In the genomic region with DNA sequence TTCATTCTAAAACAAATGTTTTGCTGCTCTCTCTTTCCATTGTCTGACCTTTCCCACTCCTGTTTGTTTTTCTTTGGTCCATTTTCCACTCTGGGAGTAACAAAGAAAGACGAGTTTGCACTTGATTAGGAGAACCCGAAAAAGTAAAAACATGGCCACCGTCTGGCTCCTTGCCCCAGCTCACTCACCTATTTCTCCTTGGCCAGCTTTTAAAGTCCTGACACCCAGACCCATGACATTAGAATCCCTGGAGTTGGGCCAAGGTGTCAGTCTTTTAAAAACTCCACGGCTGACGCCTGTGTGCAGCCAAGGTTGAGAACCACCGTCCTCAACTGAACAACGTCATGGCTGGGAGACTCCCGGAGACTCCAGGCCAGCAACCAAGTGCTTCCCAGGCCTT, we compare ENCODE assay signal across 1 cellular context.
TF ChIP-seq lines count a peak whose summit lies in the region.

No MANE protein-coding gene starts in this region.

TF ChIP-seq in K562, 482 proteins besides CTCF, POLR2A, EP300 and RAD21 (continued from another document and continues in another):
- TF ChIP-seq ARID4B (CRISPR knock-in tag; IDR thresholded peaks at IDR 0.05) (no peak), PTRF (tag; IDR thresholded peaks at IDR 0.05) (peak; percentile 75), SRSF3 (IDR thresholded peaks at IDR 0.05; ENCODE audit: insufficient read depth, low read length) (no peak), ZNF175 (CRISPR knock-in tag; IDR thresholded peaks at IDR 0.05; ENCODE audit: low read depth) (peak; percentile 96), ZNF140 (CRISPR knock-in tag; IDR thresholded peaks at IDR 0.05) (0 out of 2 replicates have a peak, but pooled peaks have one; percentile 28), SMAD4 (CRISPR knock-in tag; conservative IDR thresholded peaks at IDR 0.05) (peak; percentile 79), ZKSCAN8 (CRISPR knock-in tag; IDR thresholded peaks at IDR 0.05) (0 out of 2 replicates have a peak, but pooled peaks have one; percentile 26), CBX2 (IDR thresholded peaks at IDR 0.05; ENCODE audit: insufficient read depth, low read length, poor library complexity, severe bottlenecking) (no peak), HINFP (tag; conservative IDR thresholded peaks at IDR 0.05; ENCODE audit: low read depth) (peak; percentile 75), ZNF589 (CRISPR knock-in tag; IDR thresholded peaks at IDR 0.05; ENCODE audit: low read depth) (peak; percentile 88; the same call in 1 of the 2 replicates), CHCHD3 (CRISPR knock-in tag; IDR thresholded peaks at IDR 0.05) (no peak), ZNF174 (CRISPR knock-in tag; IDR thresholded peaks at IDR 0.05) (no peak), ZNF395 (CRISPR knock-in tag; IDR thresholded peaks at IDR 0.05) (peak; percentile 35; the same call in 1 of the 2 replicates), MAZ (CRISPR knock-in tag; conservative IDR thresholded peaks at IDR 0.05 in 1 of 2, IDR thresholded peaks at IDR 0.05 in 1 of 2) (no peak), CXXC5 (CRISPR knock-in tag; IDR thresholded peaks at IDR 0.05) (peak; percentile 49), ZFX (CRISPR knock-in tag; IDR thresholded peaks at IDR 0.05) (no peak), ILK (tag; IDR thresholded peaks at IDR 0.05; ENCODE audit: borderline replicate concordance, low read depth) (0 out of 2 replicates have a peak, but pooled peaks have one; percentile 15), KLF6 (CRISPR knock-in tag; IDR thresholded peaks at IDR 0.05; ENCODE audit: borderline replicate concordance) (peak; percentile 37; the same call in 1 of the 2 replicates), DMBX1 (CRISPR knock-in tag; IDR thresholded peaks at IDR 0.05; ENCODE audit: borderline replicate concordance) (peak; percentile 91), GATAD2B (IDR thresholded peaks at IDR 0.05; ENCODE audit: borderline replicate concordance) (no peak), JUNB (CRISPR knock-in tag; conservative IDR thresholded peaks at IDR 0.05) (no peak), ZNF584 (CRISPR knock-in tag; IDR thresholded peaks at IDR 0.05; ENCODE audit: low read depth) (peak; percentile 87; the same call in 1 of the 2 replicates), DDX20 (tag; IDR thresholded peaks at IDR 0.05; ENCODE audit: low read depth) (peak; percentile 82), ZNF24 (IDR thresholded peaks at IDR 0.05) (no peak), PTTG1 (tag; IDR thresholded peaks at IDR 0.05; ENCODE audit: low read depth) (peak; percentile 83), MTF1 (CRISPR knock-in tag; IDR thresholded peaks at IDR 0.05; ENCODE audit: borderline replicate concordance) (no peak), MTA1 (IDR thresholded peaks at IDR 0.05; ENCODE audit: borderline replicate concordance) (no peak), HOXB6 (CRISPR knock-in tag; IDR thresholded peaks at IDR 0.05; ENCODE audit: borderline replicate concordance) (no peak), NR2C1 (IDR thresholded peaks at IDR 0.05) (no peak), NR2C1 (tag; IDR thresholded peaks at IDR 0.05) (peak; percentile 68), COPS2 (conservative IDR thresholded peaks at IDR 0.05) (no peak), SMARCA5 (IDR thresholded peaks at IDR 0.05) (no peak), TSHZ1 (CRISPR knock-in tag; IDR thresholded peaks at IDR 0.05) (peak; percentile 50; the same call in 1 of the 2 replicates), POLR2B (IDR thresholded peaks at IDR 0.05; ENCODE audit: low read depth, partially characterized antibody) (no peak), TAF7 (tag; IDR thresholded peaks at IDR 0.05) (0 out of 2 replicates have a peak, but pooled peaks have one; percentile 21), ZNF507 (tag; conservative IDR thresholded peaks at IDR 0.05) (0 out of 2 replicates have a peak, but pooled peaks have one; percentile 13), POLR2AphosphoS5 (IDR thresholded peaks at IDR 0.05; ENCODE audit: control insufficient read depth, insufficient read depth, low read depth, low read length) (no peak), ZSCAN29 (IDR thresholded peaks at IDR 0.05) (no peak), HDGF (IDR thresholded peaks at IDR 0.05) (no peak), DACH1 (IDR thresholded peaks at IDR 0.05; ENCODE audit: partially characterized antibody) (no peak), SMC3 (conservative IDR thresholded peaks at IDR 0.05; ENCODE audit: insufficient read depth, low read depth, low read length) (no peak), NR4A1 (CRISPR knock-in tag; IDR thresholded peaks at IDR 0.05) (no peak), NR4A1 (tag; IDR thresholded peaks at IDR 0.05) (peak; percentile 66)
- TF ChIP-seq, protein P1, sequence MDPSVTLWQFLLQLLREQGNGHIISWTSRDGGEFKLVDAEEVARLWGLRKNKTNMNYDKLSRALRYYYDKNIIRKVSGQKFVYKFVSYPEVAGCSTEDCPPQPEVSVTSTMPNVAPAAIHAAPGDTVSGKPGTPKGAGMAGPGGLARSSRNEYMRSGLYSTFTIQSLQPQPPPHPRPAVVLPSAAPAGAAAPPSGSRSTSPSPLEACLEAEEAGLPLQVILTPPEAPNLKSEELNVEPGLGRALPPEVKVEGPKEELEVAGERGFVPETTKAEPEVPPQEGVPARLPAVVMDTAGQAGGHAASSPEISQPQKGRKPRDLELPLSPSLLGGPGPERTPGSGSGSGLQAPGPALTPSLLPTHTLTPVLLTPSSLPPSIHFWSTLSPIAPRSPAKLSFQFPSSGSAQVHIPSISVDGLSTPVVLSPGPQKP (CRISPR knock-in tag; IDR thresholded peaks at IDR 0.05): no peak
- TF ChIP-seq, protein P2, sequence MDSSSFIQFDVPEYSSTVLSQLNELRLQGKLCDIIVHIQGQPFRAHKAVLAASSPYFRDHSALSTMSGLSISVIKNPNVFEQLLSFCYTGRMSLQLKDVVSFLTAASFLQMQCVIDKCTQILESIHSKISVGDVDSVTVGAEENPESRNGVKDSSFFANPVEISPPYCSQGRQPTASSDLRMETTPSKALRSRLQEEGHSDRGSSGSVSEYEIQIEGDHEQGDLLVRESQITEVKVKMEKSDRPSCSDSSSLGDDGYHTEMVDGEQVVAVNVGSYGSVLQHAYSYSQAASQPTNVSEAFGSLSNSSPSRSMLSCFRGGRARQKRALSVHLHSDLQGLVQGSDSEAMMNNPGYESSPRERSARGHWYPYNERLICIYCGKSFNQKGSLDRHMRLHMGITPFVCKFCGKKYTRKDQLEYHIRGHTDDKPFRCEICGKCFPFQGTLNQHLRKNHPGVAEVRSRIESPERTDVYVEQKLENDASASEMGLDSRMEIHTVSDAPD (CRISPR knock-in tag; IDR thresholded peaks at IDR 0.05): no peak
- TF ChIP-seq, protein P3, sequence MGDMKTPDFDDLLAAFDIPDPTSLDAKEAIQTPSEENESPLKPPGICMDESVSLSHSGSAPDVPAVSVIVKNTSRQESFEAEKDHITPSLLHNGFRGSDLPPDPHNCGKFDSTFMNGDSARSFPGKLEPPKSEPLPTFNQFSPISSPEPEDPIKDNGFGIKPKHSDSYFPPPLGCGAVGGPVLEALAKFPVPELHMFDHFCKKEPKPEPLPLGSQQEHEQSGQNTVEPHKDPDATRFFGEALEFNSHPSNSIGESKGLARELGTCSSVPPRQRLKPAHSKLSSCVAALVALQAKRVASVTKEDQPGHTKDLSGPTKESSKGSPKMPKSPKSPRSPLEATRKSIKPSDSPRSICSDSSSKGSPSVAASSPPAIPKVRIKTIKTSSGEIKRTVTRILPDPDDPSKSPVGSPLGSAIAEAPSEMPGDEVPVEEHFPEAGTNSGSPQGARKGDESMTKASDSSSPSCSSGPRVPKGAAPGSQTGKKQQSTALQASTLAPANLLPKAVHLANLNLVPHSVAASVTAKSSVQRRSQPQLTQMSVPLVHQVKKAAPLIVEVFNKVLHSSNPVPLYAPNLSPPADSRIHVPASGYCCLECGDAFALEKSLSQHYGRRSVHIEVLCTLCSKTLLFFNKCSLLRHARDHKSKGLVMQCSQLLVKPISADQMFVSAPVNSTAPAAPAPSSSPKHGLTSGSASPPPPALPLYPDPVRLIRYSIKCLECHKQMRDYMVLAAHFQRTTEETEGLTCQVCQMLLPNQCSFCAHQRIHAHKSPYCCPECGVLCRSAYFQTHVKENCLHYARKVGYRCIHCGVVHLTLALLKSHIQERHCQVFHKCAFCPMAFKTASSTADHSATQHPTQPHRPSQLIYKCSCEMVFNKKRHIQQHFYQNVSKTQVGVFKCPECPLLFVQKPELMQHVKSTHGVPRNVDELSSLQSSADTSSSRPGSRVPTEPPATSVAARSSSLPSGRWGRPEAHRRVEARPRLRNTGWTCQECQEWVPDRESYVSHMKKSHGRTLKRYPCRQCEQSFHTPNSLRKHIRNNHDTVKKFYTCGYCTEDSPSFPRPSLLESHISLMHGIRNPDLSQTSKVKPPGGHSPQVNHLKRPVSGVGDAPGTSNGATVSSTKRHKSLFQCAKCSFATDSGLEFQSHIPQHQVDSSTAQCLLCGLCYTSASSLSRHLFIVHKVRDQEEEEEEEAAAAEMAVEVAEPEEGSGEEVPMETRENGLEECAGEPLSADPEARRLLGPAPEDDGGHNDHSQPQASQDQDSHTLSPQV (IDR thresholded peaks at IDR 0.05): peak; percentile 91
- TF ChIP-seq, protein P4, sequence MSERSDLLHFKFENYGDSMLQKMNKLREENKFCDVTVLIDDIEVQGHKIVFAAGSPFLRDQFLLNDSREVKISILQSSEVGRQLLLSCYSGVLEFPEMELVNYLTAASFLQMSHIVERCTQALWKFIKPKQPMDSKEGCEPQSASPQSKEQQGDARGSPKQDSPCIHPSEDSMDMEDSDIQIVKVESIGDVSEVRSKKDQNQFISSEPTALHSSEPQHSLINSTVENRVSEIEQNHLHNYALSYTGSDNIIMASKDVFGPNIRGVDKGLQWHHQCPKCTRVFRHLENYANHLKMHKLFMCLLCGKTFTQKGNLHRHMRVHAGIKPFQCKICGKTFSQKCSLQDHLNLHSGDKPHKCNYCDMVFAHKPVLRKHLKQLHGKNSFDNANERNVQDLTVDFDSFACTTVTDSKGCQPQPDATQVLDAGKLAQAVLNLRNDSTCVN (CRISPR knock-in tag; IDR thresholded peaks at IDR 0.05): no peak
